1 cellular context compared by ENCODE assay signal in the genomic region with DNA sequence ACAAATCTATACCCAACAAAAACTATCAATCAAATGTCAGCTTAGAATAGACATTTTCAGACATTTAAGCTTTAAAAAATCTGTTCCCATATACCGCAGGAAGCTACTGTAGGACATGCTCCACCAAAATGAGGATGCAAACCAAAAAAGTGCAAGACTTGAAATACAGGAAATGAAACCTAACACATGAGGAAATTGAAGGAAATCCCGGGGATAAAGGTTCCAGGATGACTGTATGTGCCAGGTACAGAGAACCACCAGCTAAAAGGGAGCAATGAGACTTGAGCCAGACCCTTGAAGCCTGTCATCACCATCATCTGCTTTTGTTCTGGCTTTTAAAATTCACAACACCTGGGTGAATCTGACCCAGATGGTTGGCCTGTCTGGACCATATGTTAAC.
A peak's percentile ranks its signal among the peaks of the same experiment; 100 is the strongest.
TF ChIP-seq lines count a peak whose summit lies in the region.

No MANE protein-coding gene starts in this region.

TF ChIP-seq in K562, 482 proteins besides CTCF, POLR2A, EP300 and RAD21:
- TF ChIP-seq, protein P1, sequence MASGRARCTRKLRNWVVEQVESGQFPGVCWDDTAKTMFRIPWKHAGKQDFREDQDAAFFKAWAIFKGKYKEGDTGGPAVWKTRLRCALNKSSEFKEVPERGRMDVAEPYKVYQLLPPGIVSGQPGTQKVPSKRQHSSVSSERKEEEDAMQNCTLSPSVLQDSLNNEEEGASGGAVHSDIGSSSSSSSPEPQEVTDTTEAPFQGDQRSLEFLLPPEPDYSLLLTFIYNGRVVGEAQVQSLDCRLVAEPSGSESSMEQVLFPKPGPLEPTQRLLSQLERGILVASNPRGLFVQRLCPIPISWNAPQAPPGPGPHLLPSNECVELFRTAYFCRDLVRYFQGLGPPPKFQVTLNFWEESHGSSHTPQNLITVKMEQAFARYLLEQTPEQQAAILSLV (tag; IDR thresholded peaks at IDR 0.05) = no peak
- peak; percentile 32 for TF ChIP-seq MEIS2 (IDR thresholded peaks at IDR 0.05; ENCODE audit: partially characterized antibody)
- no peak for TF ChIP-seq PML (IDR thresholded peaks at IDR 0.05; ENCODE audit: low read length)
- TF ChIP-seq ZNF408 (CRISPR knock-in tag; IDR thresholded peaks at IDR 0.05; ENCODE audit: low read depth) = no peak
- TF ChIP-seq, protein P2, sequence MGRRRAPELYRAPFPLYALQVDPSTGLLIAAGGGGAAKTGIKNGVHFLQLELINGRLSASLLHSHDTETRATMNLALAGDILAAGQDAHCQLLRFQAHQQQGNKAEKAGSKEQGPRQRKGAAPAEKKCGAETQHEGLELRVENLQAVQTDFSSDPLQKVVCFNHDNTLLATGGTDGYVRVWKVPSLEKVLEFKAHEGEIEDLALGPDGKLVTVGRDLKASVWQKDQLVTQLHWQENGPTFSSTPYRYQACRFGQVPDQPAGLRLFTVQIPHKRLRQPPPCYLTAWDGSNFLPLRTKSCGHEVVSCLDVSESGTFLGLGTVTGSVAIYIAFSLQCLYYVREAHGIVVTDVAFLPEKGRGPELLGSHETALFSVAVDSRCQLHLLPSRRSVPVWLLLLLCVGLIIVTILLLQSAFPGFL (CRISPR knock-in tag; IDR thresholded peaks at IDR 0.05) = no peak
- TF ChIP-seq RBM25 (IDR thresholded peaks at IDR 0.05; ENCODE audit: low read depth, low read length, severe bottlenecking) = peak; percentile 14
